ENCODE assay signal across 8 cellular contexts in the genomic region with DNA sequence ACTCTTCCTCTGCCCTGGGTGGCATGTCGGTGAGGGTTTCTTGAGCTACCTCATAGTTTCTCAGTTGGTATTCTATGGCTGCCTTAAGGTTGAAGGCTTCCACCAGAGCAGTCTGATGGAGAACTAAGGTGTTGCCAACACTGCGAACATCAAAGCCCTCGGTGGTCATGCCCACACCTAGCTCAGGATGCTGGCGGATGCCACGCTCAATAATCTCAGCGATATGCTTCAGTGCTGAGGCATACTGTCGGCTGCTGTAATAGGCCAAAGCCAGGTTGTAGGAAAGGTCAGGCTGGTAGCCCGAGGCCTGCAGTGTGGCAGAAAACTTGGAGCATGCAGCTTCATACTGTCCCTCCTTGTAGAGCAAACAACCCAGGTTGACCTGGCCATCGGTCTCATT.
DNase-seq lines count a peak whose midpoint lies in the region; ATAC-seq and TF ChIP-seq lines count a peak whose summit lies in the region.

No MANE protein-coding gene starts in this region.

- no peaks in the 10 kb centered on the region for H3K9me3 Mint-ChIP-seq in activated CD4-positive, alpha-beta T cell treated with anti-CD3 and anti-CD28 coated beads, Interleukin-2, amount 10 ng/mL, durations not matched to agents 24 days and 14 days
- H3K9me3 Mint-ChIP-seq in activated naive CD8-positive, alpha-beta T cell treated with anti-CD3 and anti-CD28 coated beads for 36 hours, result peaks cover 2% of the 10 kb centered on the region

- H3K36me3 ChIP-seq in left lung, result no peaks in the 10 kb centered on the region

- peaks cover 8% of the 10 kb centered on the region for H3K4me1 Mint-ChIP-seq in activated CD4-positive, alpha-beta T cell treated with anti-CD3 and anti-CD28 coated beads, Interleukin-2, amount 10 ng/mL, durations not matched to agents 24 days and 14 days
- H3K4me1 Mint-ChIP-seq in activated naive CD8-positive, alpha-beta T cell treated with anti-CD3 and anti-CD28 coated beads for 36 hours, result no peaks in the 10 kb centered on the region

- H3K36me3 Mint-ChIP-seq in activated CD4-positive, alpha-beta T cell treated with anti-CD3 and anti-CD28 coated beads, Interleukin-2, amount 10 ng/mL, durations not matched to agents 24 days and 14 days (ENCODE audit: low read depth), result no peaks in the 10 kb centered on the region
- peaks cover 3% of the 10 kb centered on the region for H3K36me3 Mint-ChIP-seq in activated naive CD8-positive, alpha-beta T cell treated with anti-CD3 and anti-CD28 coated beads for 36 hours

- no peaks in the 10 kb centered on the region for H3K9me3 ChIP-seq in left lung

- H3K27ac ChIP-seq in left lung (peak overlapping the region in 1 of 2 donors; percentile 96), temporal lobe (ENCODE audit: low read depth, low read length) (peak overlapping the region; percentile 94)

- ATAC-seq in left lung, result no peak

- no peaks in the 10 kb centered on the region for H3K27me3 ChIP-seq in left lung

- H3K4me1 ChIP-seq in left lung, result peaks cover 4 to 8% of the 10 kb centered on the region in 2 donors

- peak overlapping the region; percentile 60 to 61 for H3K4me3 ChIP-seq in left lung

- H3K4me3 Mint-ChIP-seq in activated CD4-positive, alpha-beta T cell treated with anti-CD3 and anti-CD28 coated beads, Interleukin-2, amount 10 ng/mL, durations not matched to agents 24 days and 14 days, result peak overlapping the region; percentile 92
- H3K4me3 Mint-ChIP-seq in activated naive CD8-positive, alpha-beta T cell treated with anti-CD3 and anti-CD28 coated beads for 36 hours, result peak overlapping the region; percentile 89

- intact Hi-C loops in activated CD4-positive, alpha-beta T cell treated with anti-CD3 and anti-CD28 coated beads, Interleukin-2, amount 10 ng/mL, durations not matched to agents 24 days and 14 days (cut with micrococcal nuclease), result loop anchor here (1.0 to 10.0 kb wide), 6 partner anchors 65 to 1613 kb away; a partner anchor contains a TSS
- intact Hi-C loops in left lung (cut with DNase I), result no loop called here

- no peak for DNase-seq in activated CD4-positive, alpha-beta T cell treated with anti-CD3 and anti-CD28 coated beads, Interleukin-2, amount 10 ng/mL, durations not matched to agents 24 days and 14 days
- DNase-seq in activated CD4-positive, alpha-beta T cell treated with anti-CD3 and anti-CD28 coated beads, Interleukin-2, amount 50 U/mL, for 1 hour, result no peak
- no peak for DNase-seq in activated naive CD8-positive, alpha-beta T cell treated with anti-CD3 and anti-CD28 coated beads for 36 hours
- no peak for DNase-seq in left lung
- no peak for DNase-seq in AML-193 (lab: John Stamatoyannopoulos, UW)
- DNase-seq in mucosa of gallbladder (ENCODE audit: low spot score), result no peak
- DNase-seq in stimulated activated CD4-positive, alpha-beta T cell treated with anti-CD3 and anti-CD28 coated beads, Interleukin-2, amount 100 ng/mL, for 24 hours, result no peak

- no peak for TF ChIP-seq CTCF in left lung (IDR thresholded peaks at IDR 0.05)

- H3K27ac Mint-ChIP-seq in activated CD4-positive, alpha-beta T cell treated with anti-CD3 and anti-CD28 coated beads, Interleukin-2, amount 10 ng/mL, durations not matched to agents 24 days and 14 days, result peak overlapping the region; percentile 97
- H3K27ac Mint-ChIP-seq in activated naive CD8-positive, alpha-beta T cell treated with anti-CD3 and anti-CD28 coated beads for 36 hours, result peak overlapping the region; percentile 98

- peaks cover 20% of the 10 kb centered on the region for H3K27me3 Mint-ChIP-seq in activated CD4-positive, alpha-beta T cell treated with anti-CD3 and anti-CD28 coated beads, Interleukin-2, amount 10 ng/mL, durations not matched to agents 24 days and 14 days
- H3K27me3 Mint-ChIP-seq in activated naive CD8-positive, alpha-beta T cell treated with anti-CD3 and anti-CD28 coated beads for 36 hours, result peaks cover 3% of the 10 kb centered on the region
